8 cellular contexts compared by ENCODE assay signal in genomic region chr18:56383349-56383748, GRCh38.
"Had no signal": no experiment of that assay in that cellular context is flagged by ENCODE, and none has a peak within 500 bp of the region (broad histone marks: within the 10 kb centered on the region; RNA-seq: fewer than 3 reads in every experiment).

No MANE protein-coding gene starts in this region.

- H3K27me3 Mint-ChIP-seq: IgD-negative memory B cell had no signal

- H3K27ac ChIP-seq: HL-60, KMS-11 had no signal

- DNase-seq: IMR-90, KBM-7, KG1 had no signal

- ATAC-seq: HepG2 had no signal

- H3K4me3 Mint-ChIP-seq: IgD-negative memory B cell had no signal

- H3K4me2 ChIP-seq: KMS-11 had no signal

- H3K36me3 Mint-ChIP-seq: IgD-negative memory B cell had no signal

- H3K9me3 Mint-ChIP-seq: IgD-negative memory B cell had no signal

- H3K9ac ChIP-seq: KMS-11 had no signal

- H3K27ac Mint-ChIP-seq: IgD-negative memory B cell had no signal

- FAIRE-seq: HepG2, HTR-8/SVneo had no signal
